Comparison of ENCODE assay signal across 8 cellular contexts in genomic region chr5:54310433-54311177, GRCh38. TPM values are rescaled to one million over a fixed set of nuclear protein-coding genes. Genes with fewer than 3 reads are reported as not detected.
DNase-seq lines count a peak whose midpoint lies in the region; ATAC-seq, FAIRE-seq and TF ChIP-seq lines count a peak whose summit lies in the region.

ARL15 (minus strand) TSS chr5:54310573.

- intact Hi-C loops in psoas muscle (cut with DNase I), result loop anchor here (5.0 to 10.0 kb wide), 3 partner anchors 104 to 184 kb away; no protein-coding TSS in a partner anchor

- H3K27me3 ChIP-seq in right atrium auricular region (no peaks in the 10 kb centered on the region), psoas muscle (ENCODE audit: insufficient read depth in 3 of 3, low read length in 2 of 3) (no peaks in the 10 kb centered on the region)

- peak; percentile 96 for ATAC-seq in HG02885 (IDR thresholded peaks at IDR 0.05; ENCODE audit: poor library complexity, unreplicated experiment)
- peak; percentile 94 for ATAC-seq in T-helper 17 cell
- peak; percentile 99 for ATAC-seq in psoas muscle

- H3K27ac ChIP-seq in angular gyrus (ENCODE audit: low read depth, low read length) (peak within 1 kb of the TSS; percentile 65), right atrium auricular region (peak within 1 kb of the TSS; percentile 84 to 87), psoas muscle (peak within 1 kb of the TSS; percentile 81)

- H3K4me3 ChIP-seq in right atrium auricular region, result peak within 1 kb of the TSS; percentile 80 to 81
- peak within 1 kb of the TSS; percentile 80 for H3K4me3 ChIP-seq in psoas muscle

- H3K4me3 Mint-ChIP-seq in T-helper 17 cell, result peak within 1 kb of the TSS; percentile 96

- H3K36me3 ChIP-seq in right atrium auricular region (no peaks in the 10 kb centered on the region), psoas muscle (ENCODE audit: insufficient read depth in 1 of 2, low read depth in 1 of 2) (no peaks in the 10 kb centered on the region)

- peaks cover 28% of the 10 kb centered on the region for H3K4me1 Mint-ChIP-seq in T-helper 17 cell

- peaks cover 10% of the 10 kb centered on the region for H3K27me3 Mint-ChIP-seq in T-helper 17 cell

- 0% methylated on average over 50 to 51 of the region's 51 CpGs for WGBS in psoas muscle, 3 donors

- TF ChIP-seq CTCF in right atrium auricular region (IDR thresholded peaks at IDR 0.05), result no peak
- no peak for TF ChIP-seq CTCF in psoas muscle (IDR thresholded peaks at IDR 0.05)

- H3K4me1 ChIP-seq in right atrium auricular region (peaks cover 0 to 31% of the 10 kb centered on the region in 2 donors), psoas muscle (peaks cover 11% of the 10 kb centered on the region)

- DNase-seq in NCI-H1694 treated with DMSO at 0.1 percent for 48 hours (lab: John Stamatoyannopoulos, UW) (peak; percentile 97), T-helper 17 cell (peak; percentile 94 to 96 (median 96)), right atrium auricular region (ENCODE audit: low spot score) (peak; percentile 99), psoas muscle (peak; percentile 99), urothelium cell line (ENCODE audit: low spot score) (peak; percentile 98)

- no peak for FAIRE-seq in urothelium cell line (lab: Jason Lieb, UNC)

- peaks cover 2% of the 10 kb centered on the region for H3K36me3 Mint-ChIP-seq in T-helper 17 cell (ENCODE audit: low read depth)

- H3K9me3 ChIP-seq in T-helper 17 cell (ENCODE audit: control insufficient read depth, low read length, poor library complexity, severe bottlenecking) (no peaks in the 10 kb centered on the region), right atrium auricular region (no peaks in the 10 kb centered on the region), psoas muscle (no peaks in the 10 kb centered on the region)

- TF ChIP-seq POLR2A in GM15510 (IDR thresholded peaks at IDR 0.05; ENCODE audit: borderline replicate concordance, extremely low read depth, insufficient read length), result peak; percentile 98

- H3K27ac Mint-ChIP-seq in T-helper 17 cell, result peak within 1 kb of the TSS; percentile 96

RNA-seq across cellular contexts. Expression of gene ARL15, which starts in this region (rescaled TPM):
- total RNA-seq in T-helper 17 cell (10 to 100 TPM; 17.7 to 24.6 TPM), right atrium auricular region (10 to 100 TPM; 11.4 to 22.8 TPM), psoas muscle (1 to 10 TPM; 4.4 to 8.9 (median 5.9) TPM)
- 1 to 10 TPM; 2.5 to 4.6 (median 2.8) TPM for polyA plus RNA-seq in psoas muscle

Comparison
In these comparisons a context has a peak if more than half of its experiments do, and no peak if none do; other contexts are left out.
1. Peak in every context shown above with its lines: DNase-seq, ATAC-seq, H3K4me3 ChIP-seq and H3K27ac ChIP-seq.